In the genomic region with DNA sequence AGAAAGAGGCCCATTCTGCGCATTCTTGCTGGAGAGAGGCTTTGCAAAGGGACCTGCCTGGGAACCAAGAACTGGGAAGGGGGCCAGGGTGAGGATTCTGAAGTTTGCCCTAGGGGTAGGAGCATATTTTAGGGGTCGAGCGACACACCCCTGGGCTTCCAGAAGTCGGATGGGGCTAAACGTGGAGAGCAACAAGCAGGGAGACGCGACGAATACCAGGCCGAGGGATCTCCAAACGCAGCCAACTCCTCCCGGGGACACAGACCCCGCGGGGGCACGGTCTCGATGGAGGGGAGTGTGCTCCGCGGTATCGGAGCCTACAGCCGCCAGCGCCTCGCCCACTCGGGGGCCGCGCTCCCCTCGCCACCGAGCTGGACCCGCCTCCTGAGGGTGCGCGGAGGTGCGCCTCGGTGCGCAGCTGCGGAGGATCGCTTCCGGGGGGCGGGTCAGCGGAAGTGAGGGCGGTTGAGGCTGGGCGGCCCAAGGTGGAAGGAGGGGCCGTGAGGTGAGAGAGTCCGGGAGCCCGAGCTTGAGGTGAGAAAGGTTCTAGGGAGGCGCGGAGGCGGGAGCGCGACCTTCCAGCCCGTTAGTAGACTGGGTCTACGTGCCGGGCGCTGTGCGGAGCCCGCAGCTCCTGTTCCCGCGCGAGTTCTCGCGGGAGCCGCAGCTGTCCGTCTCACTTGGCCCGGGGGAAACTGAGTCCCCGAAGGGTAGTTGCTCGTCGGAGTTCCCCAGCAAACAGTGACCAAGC, we compare ENCODE assay signal across 8 cellular contexts. TPM values are rescaled to one million over a fixed set of nuclear protein-coding genes. Genes with fewer than 3 reads are reported as not detected.
DNase-seq lines count a peak whose midpoint lies in the region; ATAC-seq and TF ChIP-seq lines count a peak whose summit lies in the region.

TSS of gene MTFR1L (plus strand) at position 459 of the 751 bp plus-strand sequence. CDS start 3,151 bp downstream, outside the sequence.

- peak; percentile 78 for ATAC-seq in GM21825 (IDR thresholded peaks at IDR 0.05; ENCODE audit: unreplicated experiment)
- peak; percentile 94 for ATAC-seq in gastroesophageal sphincter

- H3K27me3 ChIP-seq in gastroesophageal sphincter (no peaks in the 10 kb centered on the region), suprapubic skin (no peaks in the 10 kb centered on the region)

- H3K27ac ChIP-seq in gastroesophageal sphincter (peak within 1 kb of the TSS; percentile 47 to 97 (median 96)), suprapubic skin (peak within 1 kb of the TSS; percentile 93)

- no peaks in the 10 kb centered on the region for H3K36me3 ChIP-seq in ES-I3 (ENCODE audit: insufficient read depth, low read length)
- H3K36me3 ChIP-seq in gastroesophageal sphincter: peaks cover 0 to 39% of the 10 kb centered on the region in 2 donors
- H3K36me3 ChIP-seq in suprapubic skin: peaks cover 23% of the 10 kb centered on the region

- peaks cover 9% of the 10 kb centered on the region for H3K4me1 ChIP-seq in ES-I3 (ENCODE audit: insufficient read depth, low read length)
- H3K4me1 ChIP-seq in gastroesophageal sphincter: peaks cover 0 to 57% (median 26%) of the 10 kb centered on the region in 3 donors
- H3K4me1 ChIP-seq in suprapubic skin: peaks cover 31% of the 10 kb centered on the region

- TF ChIP-seq POLR2A in gastroesophageal sphincter (IDR thresholded peaks at IDR 0.05): peak; percentile 83 to 86
- peak in 1 of 2 donors; percentile 67 for TF ChIP-seq POLR2A in suprapubic skin (IDR thresholded peaks at IDR 0.05)

- in situ Hi-C loops in SK-MEL-5 (cut with HindIII; ENCODE audit: low pct_unique_long_range_greater_than_20kb, low sequenced_read_pairs): no loop called here

- peak within 1 kb of the TSS; percentile 63 to 96 for H3K4me3 ChIP-seq in gastroesophageal sphincter
- H3K4me3 ChIP-seq in suprapubic skin: peak within 1 kb of the TSS; percentile 77

- no peaks in the 10 kb centered on the region for H3K9me3 ChIP-seq in ES-I3 (ENCODE audit: control insufficient read depth, insufficient read depth, low read length)
- H3K9me3 ChIP-seq in gastroesophageal sphincter: no peaks in the 10 kb centered on the region
- no peaks in the 10 kb centered on the region for H3K9me3 ChIP-seq in suprapubic skin

- peak; percentile 78 to 80 for DNase-seq in Kasumi-1 (lab: John Stamatoyannopoulos, UW)
- peak; percentile 64 for DNase-seq in SK-MEL-5 (ENCODE audit: low read depth, low spot score)
- peak; percentile 74 to 94 (median 85) for DNase-seq in activated naive CD4-positive, alpha-beta T cell (lab: John Stamatoyannopoulos, UW)
- peak in 54 of 56 donors; percentile 49 to 92 (median 82) for DNase-seq in nucleus accumbens (lab: John Stamatoyannopoulos, UW)
- DNase-seq in suprapubic skin (ENCODE audit: low spot score in 2 of 2): peak; percentile 93 to 94

- peak in 1 of 4 experiments; percentile 21 for TF ChIP-seq CTCF in gastroesophageal sphincter (IDR thresholded peaks at IDR 0.05)
- no peak for TF ChIP-seq CTCF in suprapubic skin (IDR thresholded peaks at IDR 0.05)

- H3K9ac ChIP-seq in ES-I3 (ENCODE audit: low read depth, low read length): peak within 1 kb of the TSS; percentile 92

- TF ChIP-seq EP300 in gastroesophageal sphincter (IDR thresholded peaks at IDR 0.05) (no peak), suprapubic skin (IDR thresholded peaks at IDR 0.05) (no peak)

- 0% methylated on average over 1 to 3 of the region's 64 CpGs for WGBS in gastroesophageal sphincter (ENCODE audit: low coverage in 1 of 2), 2 donors
- 1% methylated on average over 44 of the region's 64 CpGs for WGBS in suprapubic skin

RNA-seq across cellular contexts. Expression of gene MTFR1L, which starts in this region (rescaled TPM):
- 36.2 and 41.6 TPM in 2 replicates for total RNA-seq in SK-MEL-5 (2014; rRNA removed; shearing (Covaris generic))
- polyA plus RNA-seq in SK-MEL-5 (2015; cell fraction: cytosol; rRNA removed): 43.5 and 44.2 TPM in 2 replicates
- polyA plus RNA-seq in SK-MEL-5 (2015; cell fraction: nucleus; rRNA removed): 64.0 and 69.3 TPM in 2 replicates
- total RNA-seq in gastroesophageal sphincter: 100 to 1,000 TPM in 2 of 4 donors, 10 to 100 TPM in 2; 83.2 to 128 (median 101) TPM
- 10 to 100 TPM; 35.2 to 79.3 (median 48.1) TPM for total RNA-seq in suprapubic skin

Comparison
In these comparisons a context has a peak if more than half of its experiments do, and no peak if none do; other contexts are left out.
1. Peak in every context shown above with its lines: DNase-seq, ATAC-seq, H3K4me3 ChIP-seq and H3K27ac ChIP-seq.